ENCODE assay signal across 10 cellular contexts in genomic region chr3:136919799-136920580, GRCh38. TPM values are rescaled to one million over a fixed set of nuclear protein-coding genes. Genes with fewer than 3 reads are reported as not detected.
DNase-seq lines count a peak whose midpoint lies in the region; ATAC-seq, FAIRE-seq and TF ChIP-seq lines count a peak whose summit lies in the region.
"Had no signal": no experiment of that assay in that cellular context is flagged by ENCODE, and none has a peak within 500 bp of the region (broad histone marks: within the 10 kb centered on the region; RNA-seq: fewer than 3 reads in every experiment).

No MANE protein-coding gene starts in this region.

- ATAC-seq in HG03354 (IDR thresholded peaks at IDR 0.05; ENCODE audit: poor library complexity, severe bottlenecking, unreplicated experiment) (peak; percentile 81), GM12878 (peak; percentile 95), HG02973 (IDR thresholded peaks at IDR 0.05; ENCODE audit: unreplicated experiment) (no peak)

- peaks cover 81% of the 10 kb centered on the region for H3K4me1 Mint-ChIP-seq in activated naive CD8-positive, alpha-beta T cell (ENCODE audit: low read depth)
- H3K4me1 Mint-ChIP-seq in activated naive CD8-positive, alpha-beta T cell treated with anti-CD3 and anti-CD28 coated beads for 36 hours: peaks cover 57% of the 10 kb centered on the region

- FAIRE-seq in GM12878 (lab: Jason Lieb, UNC): no peak

- WGBS in GM12878 (ENCODE audit: insufficient coverage, insufficient replicate concordance, low lambda C conversion rate, missing lambda C conversion rate): 100% methylated on average over 1 of the region's 1 CpG
- WGBS in spleen, 5 donors: 14 to 33% (median 20%) methylated on average over 1 of the region's 1 CpG

- peak in 1 of 2 experiments; percentile 42; a peak in 1 of 4 replicates for TF ChIP-seq EP300 in GM12878 (IDR thresholded peaks at IDR 0.05; ENCODE audit: borderline replicate concordance in 1 of 2, control insufficient read depth in 1 of 2, low read depth in 2 of 2, low read length in 2 of 2)

- POLR2A ChIA-PET in GM12878 (lab: Charles Lee): interaction anchor here (0.5 to 1.3 kb wide), 4 partner anchors 10 to 59 kb away, joined by 3 to 5 read pairs (median 4); partner anchors contain the start of gene NCK1

- DNase-seq in activated naive CD8-positive, alpha-beta T cell treated with anti-CD3 and anti-CD28 coated beads for 36 hours: no peak
- DNase-seq in GM12878 (ENCODE audit: low read depth, low spot score) (no peak), spleen (no peak), GM03348 (ENCODE audit: low spot score) (no peak), HT-29 (ENCODE audit: low spot score) (no peak)
- DNase-seq: SHP77; stimulated activated CD4-positive, alpha-beta T cell treated with anti-CD3 and anti-CD28 coated beads, Interleukin-4, amount 100 ng/mL, for 4 hours had no signal

- BruUV-seq in GM12878 (replicated peaks; lab: Mats Ljungman, UMichigan): no TSS peak

- H3K36me3 ChIP-seq in GM12878 (ENCODE audit: control insufficient read depth in 2 of 2, insufficient read depth in 2 of 2, low read length in 1 of 2) (peaks cover 0 to 1% of the 10 kb centered on the region in 2 experiments; a peak in 1 of 4 replicates), spleen (no peaks in the 10 kb centered on the region)

- peaks cover 42% of the 10 kb centered on the region for H3K79me2 ChIP-seq in GM12878 (ENCODE audit: control insufficient read depth, insufficient read depth, low read length)

- no peak overlapping the region for H3K4me2 ChIP-seq in GM12878 (ENCODE audit: control insufficient read depth, insufficient read depth)

- peak overlapping the region; percentile 25 for H3K27ac Mint-ChIP-seq in activated naive CD8-positive, alpha-beta T cell
- no peak overlapping the region for H3K27ac Mint-ChIP-seq in activated naive CD8-positive, alpha-beta T cell treated with anti-CD3 and anti-CD28 coated beads for 36 hours

- no peak overlapping the region for H3K9ac ChIP-seq in GM12878 (ENCODE audit: control insufficient read depth, insufficient read depth, low read length)

- SMC1A ChIA-PET in GM12878 (lab: Charles Lee; ENCODE audit: uncharacterized antibody, unreplicated experiment): interaction anchor here (0.8 to 2.6 kb wide), 5 partner anchors 10 to 171 kb away, joined by 3 to 12 read pairs (median 4); partner anchors contain the start of gene NCK1

- RAD21 ChIA-PET in GM12878 (lab: Charles Lee; ENCODE audit: unreplicated experiment): interaction anchor here (0.9 to 2.1 kb wide), 5 partner anchors 13 to 168 kb away, joined by 3 to 13 read pairs (median 4); partner anchors contain the start of genes NCK1 and STAG1

- H3K4me1 ChIP-seq in GM12878 (ENCODE audit: control insufficient read depth, insufficient read depth, low read length) (peaks cover 2% of the 10 kb centered on the region; the same call in 1 of the 2 replicates), spleen (peaks cover 18 to 94% (median 45%) of the 10 kb centered on the region in 6 donors)

- intact Hi-C loops in GM12878 (cut with micrococcal nuclease; ENCODE audit: unreplicated experiment): loop anchor here (10.0 kb wide), 1 partner anchor 725 kb away; the partner anchor contains the start of gene MSL2
- intact Hi-C loops in spleen (cut with DNase I; ENCODE audit: low total_unique reads): loop anchor here (10.0 kb wide), 1 partner anchor 55 kb away; no protein-coding TSS in a partner anchor

- H3K27ac ChIP-seq in GM12878 (ENCODE audit: control insufficient read depth, insufficient read depth) (peak overlapping the region; percentile 41), spleen (peak overlapping the region; percentile 1 to 82 (median 61))

- H3K9me3 Mint-ChIP-seq in activated naive CD8-positive, alpha-beta T cell (ENCODE audit: low read depth): no peaks in the 10 kb centered on the region
- H3K9me3 Mint-ChIP-seq in activated naive CD8-positive, alpha-beta T cell treated with anti-CD3 and anti-CD28 coated beads for 36 hours: peaks cover 6% of the 10 kb centered on the region

- no peaks in the 10 kb centered on the region for H4K20me1 ChIP-seq in GM12878 (ENCODE audit: control insufficient read depth, insufficient read depth)

- CTCF ChIA-PET in GM12878 (lab: Yijun Ruan, JAX): interaction anchor here (0.7 to 1.3 kb wide), 6 partner anchors 19 to 392 kb away, joined by 3 to 7 read pairs (median 4); no protein-coding TSS in a partner anchor

- H3K27me3 ChIP-seq in GM12878 (replicated peaks in 1 of 2; ENCODE audit: control insufficient read depth in 2 of 2, insufficient read depth in 2 of 2, low read length in 1 of 2): no peaks in the 10 kb centered on the region
- H3K27me3 ChIP-seq in spleen (replicated peaks in 1 of 7): no peaks in the 10 kb centered on the region

- no peaks in the 10 kb centered on the region for H3K27me3 Mint-ChIP-seq in activated naive CD8-positive, alpha-beta T cell
- no peaks in the 10 kb centered on the region for H3K27me3 Mint-ChIP-seq in activated naive CD8-positive, alpha-beta T cell treated with anti-CD3 and anti-CD28 coated beads for 36 hours

- in situ Hi-C loops in GM12878 (cut with MboI): no loop called here

- TF ChIP-seq CTCF in GM12878 (IDR thresholded peaks at IDR 0.05 in 2 of 3, conservative IDR thresholded peaks at IDR 0.05 in 1 of 3; ENCODE audit: control insufficient read depth in 2 of 3, extremely low read depth in 1 of 3, insufficient read depth in 1 of 3, low read depth in 3 of 3, low read length in 3 of 3) (no peak), spleen (IDR thresholded peaks at IDR 0.05 in 8 of 11, conservative IDR thresholded peaks at IDR 0.05 in 3 of 11) (no peak)

- H3K36me3 Mint-ChIP-seq in activated naive CD8-positive, alpha-beta T cell: peaks cover 10% of the 10 kb centered on the region
- peaks cover 18% of the 10 kb centered on the region for H3K36me3 Mint-ChIP-seq in activated naive CD8-positive, alpha-beta T cell treated with anti-CD3 and anti-CD28 coated beads for 36 hours

- H3K9me3 ChIP-seq in GM12878 (replicated peaks; ENCODE audit: control insufficient read depth, insufficient read depth, low read length) (peaks cover 3% of the 10 kb centered on the region), spleen (peaks cover 0 to 5% (median 0%) of the 10 kb centered on the region in 8 donors)

- H2AFZ ChIP-seq in GM12878 (ENCODE audit: control insufficient read depth, low read depth, low read length): no peak overlapping the region

- TF ChIP-seq RAD21 in GM12878 (IDR thresholded peaks at IDR 0.05; ENCODE audit: insufficient read depth, low read depth, low read length): no peak

- H3K4me3 Mint-ChIP-seq in activated naive CD8-positive, alpha-beta T cell: peak overlapping the region; percentile 59
- no peak overlapping the region for H3K4me3 Mint-ChIP-seq in activated naive CD8-positive, alpha-beta T cell treated with anti-CD3 and anti-CD28 coated beads for 36 hours

- H3K4me3 ChIP-seq in GM12878: no peak overlapping the region
- peak overlapping the region in 1 of 8 donors; percentile 0 for H3K4me3 ChIP-seq in spleen

- TF ChIP-seq POLR2A in GM12878 (IDR thresholded peaks at IDR 0.05; ENCODE audit: low read depth, low read length) (no peak), spleen (IDR thresholded peaks at IDR 0.05) (no peak)

TF ChIP-seq in GM12878, 131 proteins besides CTCF, POLR2A, EP300 and RAD21 (continues in another document):
- no peak for TF ChIP-seq HDAC2 (IDR thresholded peaks at IDR 0.05)

RNA-seq across cellular contexts. Expression of gene IL20RB, which starts 37.8 kb away (rescaled TPM):
- total RNA-seq in activated naive CD8-positive, alpha-beta T cell treated with anti-CD3 and anti-CD28 coated beads for 36 hours: 1 to 10 TPM; 1.1 to 2.0 TPM
- total RNA-seq in GM12878 (2013; cell fraction: nucleolus; rRNA removed): 1.5 and 2.0 TPM in 2 replicates
- total RNA-seq in GM12878 (2014; rRNA removed) (1.1 and 1.3 TPM in 2 replicates), GM12878 (2014; rRNA removed; fragmentation: Illumina TruSeq; extraction: Trizol) (0.60 and 0.94 TPM in 2 replicates), GM12878 (2021) (0.58 and 0.97 TPM in 2 replicates), spleen (1 to 10 TPM in 2 of 7 donors, under 1 TPM in 5; 0.33 to 3.1 (median 0.67) TPM)
- polyA plus RNA-seq in GM12878 (2011; ENCODE audit: low read depth): 0.17 TPM
- polyA plus RNA-seq in GM12878 (2011; rRNA removed) (0.45 and 0.52 TPM in 2 replicates), GM12878 (2014; fragmentation: Illumina TruSeq; extraction: Trizol) (0.46 and 0.79 TPM in 2 replicates), GM12878 (2014; fragmentation: Nextera tagmentation; extraction: Ambion mirVana) (under 1 TPM; 0.39 to 0.57 TPM), GM12878 (2014; rRNA removed) (0.52 and 0.96 TPM in 2 replicates), GM12878 (2016; fragmentation: Nextera tagmentation; extraction: Ambion mirVana) (under 1 TPM; 0.21 to 0.31 TPM), spleen (1 to 10 TPM in 1 of 3 donors, under 1 TPM in 2; 0.85 to 1.7 (median 0.96) TPM)
- 0.28 and 0.57 TPM in 2 replicates for polyA plus RNA-seq in GM12878 (2011; cell fraction: cytosol; rRNA removed)
- polyA plus RNA-seq in GM12878 (2011; cell fraction: nucleus; rRNA removed): 1.3 and 1.4 TPM in 2 replicates
- polyA plus RNA-seq in GM12878 (2012): 0.24 and 0.55 TPM in 2 replicates
- 0.72 and 1.5 TPM in 2 replicates for polyA minus RNA-seq in GM12878 (2011; rRNA and poly(A)+ RNA removed)
- 1.3 and 2.0 TPM in 2 replicates for polyA minus RNA-seq in GM12878 (2011; cell fraction: cytosol; rRNA and poly(A)+ RNA removed)
- 0.60 and 2.1 TPM in 2 replicates for polyA minus RNA-seq in GM12878 (2011; cell fraction: nucleus; rRNA and poly(A)+ RNA removed)
- 3.4 and 4.9 TPM in 2 replicates for total RNA-seq in HT-29 (2014; rRNA removed; shearing (Covaris generic))

RNA-seq across cellular contexts. Expression of gene NCK1, which starts 58.0 kb away (rescaled TPM):
- 10 to 100 TPM; 25.5 to 27.7 TPM for total RNA-seq in activated naive CD8-positive, alpha-beta T cell treated with anti-CD3 and anti-CD28 coated beads for 36 hours
- 60.3 and 61.6 TPM in 2 replicates for total RNA-seq in GM12878 (2013; cell fraction: nucleolus; rRNA removed)
- total RNA-seq in GM12878 (2014; rRNA removed): 15.6 and 20.9 TPM in 2 replicates
- total RNA-seq in GM12878 (2014; rRNA removed; fragmentation: Illumina TruSeq; extraction: Trizol): 22.6 and 22.8 TPM in 2 replicates
- 23.5 and 27.4 TPM in 2 replicates for total RNA-seq in GM12878 (2021)
- 10.4 TPM for polyA plus RNA-seq in GM12878 (2011; ENCODE audit: low read depth)
- 33.4 and 54.9 TPM in 2 replicates for polyA plus RNA-seq in GM12878 (2011; rRNA removed)
- polyA plus RNA-seq in GM12878 (2011; cell fraction: cytosol; rRNA removed): 10.3 and 14.7 TPM in 2 replicates
- 16.4 and 22.3 TPM in 2 replicates for polyA plus RNA-seq in GM12878 (2011; cell fraction: nucleus; rRNA removed)
- 10.8 and 18.4 TPM in 2 replicates for polyA plus RNA-seq in GM12878 (2012)
- polyA plus RNA-seq in GM12878 (2014; fragmentation: Illumina TruSeq; extraction: Trizol): 28.3 and 39.8 TPM in 2 replicates
- 10 to 100 TPM; 18.5 to 20.4 TPM for polyA plus RNA-seq in GM12878 (2014; fragmentation: Nextera tagmentation; extraction: Ambion mirVana)
- polyA plus RNA-seq in GM12878 (2014; rRNA removed): 14.5 and 19.5 TPM in 2 replicates
- 10 to 100 TPM; 28.3 to 29.5 TPM for polyA plus RNA-seq in GM12878 (2016; fragmentation: Nextera tagmentation; extraction: Ambion mirVana)
- 24.9 and 49.7 TPM in 2 replicates for polyA minus RNA-seq in GM12878 (2011; rRNA and poly(A)+ RNA removed)
- polyA minus RNA-seq in GM12878 (2011; cell fraction: cytosol; rRNA and poly(A)+ RNA removed): 14.2 and 16.4 TPM in 2 replicates
- 26.2 and 31.4 TPM in 2 replicates for polyA minus RNA-seq in GM12878 (2011; cell fraction: nucleus; rRNA and poly(A)+ RNA removed)
- total RNA-seq in spleen: 10 to 100 TPM; 41.9 to 54.7 (median 48.3) TPM
- polyA plus RNA-seq in spleen: 10 to 100 TPM; 12.5 to 21.9 (median 19.5) TPM
- total RNA-seq in HT-29 (2014; rRNA removed; shearing (Covaris generic)): 6.3 and 9.5 TPM in 2 replicates
